14 cellular contexts compared by ENCODE assay signal in the genomic region with DNA sequence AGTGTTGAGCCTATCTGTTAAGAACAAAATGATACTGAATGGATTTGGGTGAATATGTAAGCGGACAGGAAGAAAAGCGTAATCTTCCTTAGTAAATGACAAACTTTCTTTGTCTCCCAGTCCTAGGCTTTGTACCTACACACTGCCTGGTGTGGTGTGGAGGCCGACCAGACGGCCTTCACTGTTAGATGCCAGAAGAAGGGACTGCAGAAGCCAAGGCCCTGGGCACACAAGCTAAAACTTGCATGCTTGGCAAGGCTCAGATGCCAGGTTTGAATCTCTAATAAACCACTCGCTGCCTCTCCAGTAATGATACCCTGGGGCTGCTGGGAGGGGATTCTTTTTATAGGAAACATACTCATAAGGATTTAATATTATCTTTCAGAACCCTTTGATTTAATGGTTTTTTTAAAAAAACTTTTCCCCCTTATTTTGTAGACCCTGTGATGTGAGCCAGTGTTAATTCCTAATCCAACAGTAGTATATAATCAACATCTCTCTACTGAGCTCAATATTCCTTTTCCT.
DNase-seq lines count a peak whose midpoint lies in the region; ATAC-seq and TF ChIP-seq lines count a peak whose summit lies in the region.
"Had no signal": no experiment of that assay in that cellular context is flagged by ENCODE, and none has a peak within 500 bp of the region (broad histone marks: within the 10 kb centered on the region; RNA-seq: fewer than 3 reads in every experiment).

No MANE protein-coding gene starts in this region.

- peaks cover 16% of the 10 kb centered on the region for H3K36me3 ChIP-seq in thymus (ENCODE audit: control insufficient read depth, insufficient read depth)
- H3K36me3 ChIP-seq: tibial artery had no signal

- peak; percentile 58 for ATAC-seq in WTC11
- ATAC-seq: activated T-helper 17 cell treated with anti-CD3 and anti-CD28 coated beads, Interleukin-2, amount 50 U/mL, for 72 hours; body of pancreas had no signal

- intact Hi-C loops in activated naive CD4-positive, alpha-beta T cell treated with anti-CD3 and anti-CD28 coated beads for 36 hours (cut with micrococcal nuclease): no loop called here

- peaks cover 15% of the 10 kb centered on the region for H3K36me3 Mint-ChIP-seq in activated naive CD4-positive, alpha-beta T cell treated with anti-CD3 and anti-CD28 coated beads for 36 hours (ENCODE audit: low read depth)
- H3K36me3 Mint-ChIP-seq in WTC11: no peaks in the 10 kb centered on the region

- no peaks in the 10 kb centered on the region for H3K27me3 ChIP-seq in thymus (ENCODE audit: control insufficient read depth, insufficient read depth)
- H3K27me3 ChIP-seq: body of pancreas, SJSA1, tibial artery had no signal

- no peaks in the 10 kb centered on the region for H3K4me1 ChIP-seq in thymus (ENCODE audit: control insufficient read depth, insufficient read depth, low read length)
- H3K4me1 ChIP-seq: body of pancreas had no signal

- H3K4me3 ChIP-seq in thymus (ENCODE audit: low read length): no peak overlapping the region
- H3K4me3 ChIP-seq: body of pancreas, SJSA1, tibial artery had no signal

- H3K9me3 Mint-ChIP-seq in activated naive CD4-positive, alpha-beta T cell treated with anti-CD3 and anti-CD28 coated beads for 36 hours: no peaks in the 10 kb centered on the region
- H3K9me3 Mint-ChIP-seq in WTC11: no peaks in the 10 kb centered on the region
- H3K9me3 Mint-ChIP-seq: activated T-helper 17 cell treated with anti-CD3 and anti-CD28 coated beads, Interleukin-2, amount 50 U/mL, for 72 hours had no signal

- DNase-seq in activated naive CD4-positive, alpha-beta T cell treated with anti-CD3 and anti-CD28 coated beads for 36 hours: no peak
- DNase-seq in activated naive CD4-positive, alpha-beta T cell treated with Interleukin-2 at 50 U/mL for 16 hours: no peak
- DNase-seq in WTC11 (ENCODE audit: low spot score) (no peak), left kidney (ENCODE audit: low read depth, low spot score) (peak; percentile 20), NCI-H82 (lab: John Stamatoyannopoulos, UW) (no peak), GM10266 (ENCODE audit: extremely low spot score) (no peak), HT-29 (ENCODE audit: low spot score) (no peak)
- DNase-seq: NCI-H1436, NCI-H526 treated with DMSO at 0.1 percent for 48 hours, tibial artery had no signal

- TF ChIP-seq CTCF in WTC11 (IDR thresholded peaks at IDR 0.05) (no peak), GM10266 (IDR thresholded peaks at IDR 0.05; ENCODE audit: control insufficient read depth, insufficient read depth, low read depth, missing control alignments) (no peak)

- POLR2A ChIA-PET in WTC11 (lab: Charles Lee): no interaction called here

- WGBS in thymus: 94% methylated on average over 5 of the region's 5 CpGs

- H3K4me1 Mint-ChIP-seq in activated naive CD4-positive, alpha-beta T cell treated with anti-CD3 and anti-CD28 coated beads for 36 hours (ENCODE audit: low read depth): peaks cover 25% of the 10 kb centered on the region
- H3K4me1 Mint-ChIP-seq in WTC11: peaks cover 17% of the 10 kb centered on the region

- H3K27ac Mint-ChIP-seq in activated naive CD4-positive, alpha-beta T cell treated with anti-CD3 and anti-CD28 coated beads for 36 hours: peak overlapping the region; percentile 1
- peak overlapping the region; percentile 83; the same call in 1 of the 2 replicates for H3K27ac Mint-ChIP-seq in WTC11
- H3K27ac Mint-ChIP-seq: activated T-helper 17 cell treated with anti-CD3 and anti-CD28 coated beads, Interleukin-2, amount 50 U/mL, for 72 hours had no signal

- no peak overlapping the region for H3K4me3 Mint-ChIP-seq in activated naive CD4-positive, alpha-beta T cell treated with anti-CD3 and anti-CD28 coated beads for 36 hours
- no peak overlapping the region for H3K4me3 Mint-ChIP-seq in WTC11
- H3K4me3 Mint-ChIP-seq: activated T-helper 17 cell treated with anti-CD3 and anti-CD28 coated beads, Interleukin-2, amount 50 U/mL, for 72 hours had no signal

- CTCF ChIA-PET in activated naive CD4-positive, alpha-beta T cell treated with anti-CD3 and anti-CD28 coated beads for 36 hours (lab: Charles Lee): interaction anchor here (1.1 kb wide), 1 partner anchor 15 kb away, joined by 3 read pairs; no protein-coding TSS in a partner anchor
- CTCF ChIA-PET in WTC11 (lab: Charles Lee): interaction anchor here (1.1 kb wide), 1 partner anchor 10 kb away, joined by 3 read pairs; no protein-coding TSS in a partner anchor

- no peaks in the 10 kb centered on the region for H3K27me3 Mint-ChIP-seq in activated naive CD4-positive, alpha-beta T cell treated with anti-CD3 and anti-CD28 coated beads for 36 hours (ENCODE audit: low read depth)
- no peaks in the 10 kb centered on the region for H3K27me3 Mint-ChIP-seq in WTC11 (ENCODE audit: low read depth)
- H3K27me3 Mint-ChIP-seq: activated T-helper 17 cell treated with anti-CD3 and anti-CD28 coated beads, Interleukin-2, amount 50 U/mL, for 72 hours had no signal

- peak overlapping the region; percentile 31 for H3K27ac ChIP-seq in thymus (ENCODE audit: low read depth)
- H3K27ac ChIP-seq: body of pancreas, tibial artery had no signal

- no peaks in the 10 kb centered on the region for H3K9me3 ChIP-seq in thymus (ENCODE audit: control insufficient read depth)
- H3K9me3 ChIP-seq: body of pancreas, SJSA1, tibial artery had no signal

TF ChIP-seq in WTC11, 78 proteins besides CTCF, POLR2A, EP300 and RAD21:
- no peak for TF ChIP-seq OVOL2 (CRISPR knock-in tag; IDR thresholded peaks at IDR 0.05; ENCODE audit: borderline replicate concordance)
- TF ChIP-seq, protein P1, sequence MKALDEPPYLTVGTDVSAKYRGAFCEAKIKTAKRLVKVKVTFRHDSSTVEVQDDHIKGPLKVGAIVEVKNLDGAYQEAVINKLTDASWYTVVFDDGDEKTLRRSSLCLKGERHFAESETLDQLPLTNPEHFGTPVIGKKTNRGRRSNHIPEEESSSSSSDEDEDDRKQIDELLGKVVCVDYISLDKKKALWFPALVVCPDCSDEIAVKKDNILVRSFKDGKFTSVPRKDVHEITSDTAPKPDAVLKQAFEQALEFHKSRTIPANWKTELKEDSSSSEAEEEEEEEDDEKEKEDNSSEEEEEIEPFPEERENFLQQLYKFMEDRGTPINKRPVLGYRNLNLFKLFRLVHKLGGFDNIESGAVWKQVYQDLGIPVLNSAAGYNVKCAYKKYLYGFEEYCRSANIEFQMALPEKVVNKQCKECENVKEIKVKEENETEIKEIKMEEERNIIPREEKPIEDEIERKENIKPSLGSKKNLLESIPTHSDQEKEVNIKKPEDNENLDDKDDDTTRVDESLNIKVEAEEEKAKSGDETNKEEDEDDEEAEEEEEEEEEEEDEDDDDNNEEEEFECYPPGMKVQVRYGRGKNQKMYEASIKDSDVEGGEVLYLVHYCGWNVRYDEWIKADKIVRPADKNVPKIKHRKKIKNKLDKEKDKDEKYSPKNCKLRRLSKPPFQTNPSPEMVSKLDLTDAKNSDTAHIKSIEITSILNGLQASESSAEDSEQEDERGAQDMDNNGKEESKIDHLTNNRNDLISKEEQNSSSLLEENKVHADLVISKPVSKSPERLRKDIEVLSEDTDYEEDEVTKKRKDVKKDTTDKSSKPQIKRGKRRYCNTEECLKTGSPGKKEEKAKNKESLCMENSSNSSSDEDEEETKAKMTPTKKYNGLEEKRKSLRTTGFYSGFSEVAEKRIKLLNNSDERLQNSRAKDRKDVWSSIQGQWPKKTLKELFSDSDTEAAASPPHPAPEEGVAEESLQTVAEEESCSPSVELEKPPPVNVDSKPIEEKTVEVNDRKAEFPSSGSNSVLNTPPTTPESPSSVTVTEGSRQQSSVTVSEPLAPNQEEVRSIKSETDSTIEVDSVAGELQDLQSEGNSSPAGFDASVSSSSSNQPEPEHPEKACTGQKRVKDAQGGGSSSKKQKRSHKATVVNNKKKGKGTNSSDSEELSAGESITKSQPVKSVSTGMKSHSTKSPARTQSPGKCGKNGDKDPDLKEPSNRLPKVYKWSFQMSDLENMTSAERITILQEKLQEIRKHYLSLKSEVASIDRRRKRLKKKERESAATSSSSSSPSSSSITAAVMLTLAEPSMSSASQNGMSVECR (CRISPR knock-in tag; IDR thresholded peaks at IDR 0.05; ENCODE audit: borderline replicate concordance): no peak
TF ChIP-seq in WTC11: peak in this region for 0.
